ENCODE assay signal across 9 cellular contexts in the genomic region with DNA sequence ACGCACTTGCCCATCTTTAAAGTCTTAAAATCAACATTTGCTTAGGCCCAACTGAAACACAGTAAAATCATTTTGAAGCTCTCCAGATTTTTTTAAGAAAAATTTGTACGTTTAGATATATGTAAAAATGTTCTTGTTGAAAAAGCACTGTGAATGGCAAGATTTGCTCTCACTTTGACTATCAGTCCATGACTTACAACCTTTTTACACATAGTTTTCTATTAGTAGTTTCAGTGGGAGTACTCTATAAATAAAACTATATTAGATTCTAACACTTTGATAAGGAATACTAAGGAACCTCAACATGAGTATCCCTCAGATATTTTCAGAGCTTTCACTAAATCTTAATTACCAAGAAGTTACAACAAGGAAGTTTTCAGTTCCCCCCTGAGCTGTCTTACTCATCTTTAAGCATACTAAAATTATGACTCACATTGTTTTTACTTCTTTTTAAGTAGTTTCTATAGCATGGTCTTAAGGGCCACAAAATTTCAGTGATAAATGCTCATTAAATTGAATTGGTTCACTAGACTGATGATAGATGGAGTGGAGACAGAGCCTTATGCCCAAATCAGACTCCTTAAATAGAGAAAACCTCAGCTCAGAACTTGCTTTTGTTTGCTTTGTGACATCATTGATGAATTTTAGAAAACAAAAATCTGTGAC. TPM values are rescaled to one million over a fixed set of nuclear protein-coding genes. Genes with fewer than 3 reads are reported as not detected.
A peak's percentile ranks its signal among the peaks of the same experiment; 100 is the strongest.
DNase-seq lines count a peak whose midpoint lies in the region; ATAC-seq and TF ChIP-seq lines count a peak whose summit lies in the region.
"Had no signal": no experiment of that assay in that cellular context is flagged by ENCODE, and none has a peak within 500 bp of the region (broad histone marks: within the 10 kb centered on the region; RNA-seq: fewer than 3 reads in every experiment).

No MANE protein-coding gene starts in this region.

- peak overlapping the region; percentile 67 for H3K4me2 ChIP-seq in OCI-LY3 (ENCODE audit: low read length)
- H3K4me2 ChIP-seq in GM23338, result no peak overlapping the region

- peak overlapping the region; percentile 7; the same call in 1 of the 2 replicates for H3K9ac ChIP-seq in OCI-LY3 (ENCODE audit: low read length)

- no peak for TF ChIP-seq POLR2A in adrenal gland (IDR thresholded peaks at IDR 0.05)

- H3K4me3 ChIP-seq in OCI-LY3 (ENCODE audit: low read length) (peak overlapping the region; percentile 36), GM23338 (no peak overlapping the region), adrenal gland (no peak overlapping the region)
- H3K4me3 ChIP-seq: upper lobe of left lung had no signal

- no peaks in the 10 kb centered on the region for H3F3A ChIP-seq in GM23338 (replicated peaks; ENCODE audit: low read depth)

- H3K4me3 Mint-ChIP-seq in mesothelial cell of epicardium (no peak overlapping the region), GM23338 (no peak overlapping the region)

- WGBS in adrenal gland, 4 donors, result 62 to 80% (median 72%) methylated on average over 2 of the region's 2 CpGs

- TF ChIP-seq CTCF in OCI-LY3 (IDR thresholded peaks at IDR 0.05; ENCODE audit: low read depth, low read length) (no peak), mesothelial cell of epicardium (IDR thresholded peaks at IDR 0.05; ENCODE audit: unreplicated experiment) (no peak), GM23338 (conservative IDR thresholded peaks at IDR 0.05; ENCODE audit: low read depth in 2 of 2) (no peak), adrenal gland (IDR thresholded peaks at IDR 0.05) (no peak)

- H3K9me2 ChIP-seq in GM23338 (ENCODE audit: insufficient read depth), result no peaks in the 10 kb centered on the region

- H2AFZ ChIP-seq in OCI-LY3 (ENCODE audit: low read depth, low read length) (no peak overlapping the region), GM23338 (no peak overlapping the region)

- H3K36me3 ChIP-seq in OCI-LY3 (replicated peaks; ENCODE audit: low read depth, low read length) (no peaks in the 10 kb centered on the region), GM23338 (ENCODE audit: insufficient read depth) (no peaks in the 10 kb centered on the region), adrenal gland (replicated peaks in 1 of 2) (no peaks in the 10 kb centered on the region)
- H3K36me3 ChIP-seq: upper lobe of left lung had no signal

- ATAC-seq in GM18867 (IDR thresholded peaks at IDR 0.05; ENCODE audit: unreplicated experiment), result peak; percentile 92
- ATAC-seq in HG02840 (IDR thresholded peaks at IDR 0.05; ENCODE audit: low FRiP score, unreplicated experiment), result peak; percentile 82
- ATAC-seq in GM23338, result no peak

- H3K36me3 Mint-ChIP-seq in mesothelial cell of epicardium, result no peaks in the 10 kb centered on the region
- no peaks in the 10 kb centered on the region; the same call in 2 of the 3 replicates for H3K36me3 Mint-ChIP-seq in GM23338 (ENCODE audit: low read depth)

- intact Hi-C loops in adrenal gland (cut with DNase I), result loop anchor here in 1 of 2 donors (10.0 kb wide), 1 partner anchor 66 kb away; no protein-coding TSS in a partner anchor

- H3K27ac ChIP-seq in OCI-LY3 (ENCODE audit: low read length) (peak overlapping the region; percentile 66), GM23338 (ENCODE audit: low read depth) (no peak overlapping the region), adrenal gland (no peak overlapping the region)
- H3K27ac ChIP-seq: upper lobe of left lung had no signal

- H3K79me2 ChIP-seq in OCI-LY3 (ENCODE audit: low read length), result no peaks in the 10 kb centered on the region
- H3K79me2 ChIP-seq in GM23338 (replicated peaks; ENCODE audit: insufficient read depth), result no peaks in the 10 kb centered on the region

- H3K4me1 ChIP-seq in OCI-LY3 (ENCODE audit: low read length) (peaks cover 29% of the 10 kb centered on the region), GM23338 (ENCODE audit: insufficient read depth) (no peaks in the 10 kb centered on the region), adrenal gland (replicated peaks in 1 of 2) (no peaks in the 10 kb centered on the region)
- H3K4me1 ChIP-seq: upper lobe of left lung had no signal

- H3K27ac Mint-ChIP-seq in mesothelial cell of epicardium, result peak overlapping the region; percentile 85
- H3K27ac Mint-ChIP-seq in GM23338, result no peak overlapping the region

- H3K9me3 ChIP-seq in OCI-LY3 (ENCODE audit: insufficient read depth, low read length), result no peaks in the 10 kb centered on the region
- no peaks in the 10 kb centered on the region for H3K9me3 ChIP-seq in adrenal gland (replicated peaks in 1 of 3)
- H3K9me3 ChIP-seq: upper lobe of left lung had no signal

- peaks cover 12% of the 10 kb centered on the region for H3K9me3 Mint-ChIP-seq in mesothelial cell of epicardium
- H3K9me3 Mint-ChIP-seq in GM23338, result no peaks in the 10 kb centered on the region; the same call in 2 of the 3 replicates

- DNase-seq in mesothelial cell of epicardium (ENCODE audit: low spot score in 2 of 2, unreplicated experiment in 2 of 2), result no peak
- no peak for DNase-seq in GM23338 (ENCODE audit: low spot score)
- DNase-seq in OCI-M2 (lab: John Stamatoyannopoulos, UW; ENCODE audit: unreplicated experiment), result no peak
- no peak for DNase-seq in adrenal gland
- DNase-seq in HuH-7.5 (ENCODE audit: low spot score), result no peak

- H3K4me1 Mint-ChIP-seq in mesothelial cell of epicardium, result peaks cover 6% of the 10 kb centered on the region
- no peaks in the 10 kb centered on the region for H3K4me1 Mint-ChIP-seq in GM23338

- no peaks in the 10 kb centered on the region for H4K20me1 ChIP-seq in OCI-LY3 (ENCODE audit: insufficient read depth, low read length)
- H4K20me1 ChIP-seq in GM23338 (replicated peaks; ENCODE audit: insufficient read depth), result no peaks in the 10 kb centered on the region

- H3K27me3 Mint-ChIP-seq in mesothelial cell of epicardium (ENCODE audit: low read depth), result no peaks in the 10 kb centered on the region
- no peaks in the 10 kb centered on the region for H3K27me3 Mint-ChIP-seq in GM23338 (ENCODE audit: insufficient read depth, low read depth, poor library complexity)

- H3K27me3 ChIP-seq in OCI-LY3 (ENCODE audit: low read depth, low read length) (no peaks in the 10 kb centered on the region), GM23338 (ENCODE audit: insufficient read depth) (no peaks in the 10 kb centered on the region), adrenal gland (no peaks in the 10 kb centered on the region)
- H3K27me3 ChIP-seq: upper lobe of left lung had no signal

TF ChIP-seq in GM23338, 12 proteins besides CTCF, POLR2A, EP300 and RAD21 (continues in another document):
- TF ChIP-seq ZNF114 (CRISPR knock-in tag; IDR thresholded peaks at IDR 0.05) (no peak), POLR2AphosphoS5 (IDR thresholded peaks at IDR 0.05; ENCODE audit: low read depth) (no peak), EZH2phosphoT487 (IDR thresholded peaks at IDR 0.05; ENCODE audit: unreplicated experiment) (no peak), EZH2 (IDR thresholded peaks at IDR 0.05; ENCODE audit: low read depth, unreplicated experiment) (no peak), CREB1 (CRISPR knock-in tag; IDR thresholded peaks at IDR 0.05; ENCODE audit: low read depth) (no peak)
- TF ChIP-seq, protein P1, sequence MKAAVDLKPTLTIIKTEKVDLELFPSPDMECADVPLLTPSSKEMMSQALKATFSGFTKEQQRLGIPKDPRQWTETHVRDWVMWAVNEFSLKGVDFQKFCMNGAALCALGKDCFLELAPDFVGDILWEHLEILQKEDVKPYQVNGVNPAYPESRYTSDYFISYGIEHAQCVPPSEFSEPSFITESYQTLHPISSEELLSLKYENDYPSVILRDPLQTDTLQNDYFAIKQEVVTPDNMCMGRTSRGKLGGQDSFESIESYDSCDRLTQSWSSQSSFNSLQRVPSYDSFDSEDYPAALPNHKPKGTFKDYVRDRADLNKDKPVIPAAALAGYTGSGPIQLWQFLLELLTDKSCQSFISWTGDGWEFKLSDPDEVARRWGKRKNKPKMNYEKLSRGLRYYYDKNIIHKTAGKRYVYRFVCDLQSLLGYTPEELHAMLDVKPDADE (IDR thresholded peaks at IDR 0.05), result no peak

RNA-seq across cellular contexts. Expression of a gene that starts 31.6 kb away (rescaled TPM):
- total RNA-seq in mesothelial cell of epicardium (15.2 to 16.2 TPM (median 15.4 TPM) in 3 replicates), adrenal gland (10 to 100 TPM in 7 of 8 donors, 1 to 10 TPM in 1; 9.2 to 25.1 (median 11.7) TPM)
- 21.2 and 24.0 TPM in 2 replicates for total RNA-seq in GM23338 (2014; rRNA removed; shearing (Covaris generic))
- polyA plus RNA-seq in GM23338 (2016; fragmentation: Nextera tagmentation; extraction: Ambion mirVana) (21.8 and 22.5 TPM in 2 replicates), adrenal gland (1 to 10 TPM; 2.9 to 4.8 (median 2.9) TPM)
